Comparison of ENCODE assay signal across 25 cellular contexts in genomic region chr18:12868576-12868975, GRCh38.
"Had no signal": no experiment of that assay in that cellular context is flagged by ENCODE, and none has a peak within 500 bp of the region (broad histone marks: within the 10 kb centered on the region; RNA-seq: fewer than 3 reads in every experiment).

No MANE protein-coding gene starts in this region.

- H3K4me1 ChIP-seq: foreskin keratinocyte, neural progenitor cell, parathyroid adenoma, right lobe of liver, thyroid gland, uterus had no signal

- H3K9me3 ChIP-seq: esophagus muscularis mucosa, gastroesophageal sphincter, heart left ventricle, left lung, right lobe of liver, stomach, thyroid gland, uterus had no signal

- H3K27ac Mint-ChIP-seq: mesothelial cell of epicardium, nephron, neural progenitor cell, type B pancreatic cell had no signal

- H3K27me3 ChIP-seq: esophagus muscularis mucosa, foreskin keratinocyte, gastroesophageal sphincter, heart left ventricle, hepatocyte, left lung, neural progenitor cell, right lobe of liver, stomach, thyroid gland, uterus had no signal

- H3K4me2 ChIP-seq: hepatocyte, neural progenitor cell had no signal

- H2AFZ ChIP-seq: hepatocyte, neural progenitor cell, parathyroid adenoma had no signal

- H3K4me1 Mint-ChIP-seq: mesothelial cell of epicardium, nephron, neural progenitor cell had no signal

- H3K9ac ChIP-seq: neural progenitor cell, parathyroid adenoma had no signal

- H3K36me3 ChIP-seq: esophagus muscularis mucosa, gastroesophageal sphincter, heart left ventricle, left lung, neural progenitor cell, right lobe of liver, stomach, thyroid gland, uterus had no signal

- H3K4me3 Mint-ChIP-seq: mesothelial cell of epicardium; naive thymus-derived CD4-positive, alpha-beta T cell; nephron; neural progenitor cell; type B pancreatic cell had no signal

- H3K27ac ChIP-seq: esophagus muscularis mucosa, foreskin keratinocyte, gastroesophageal sphincter, hepatocyte, left lung, neural progenitor cell, parathyroid adenoma, right lobe of liver, thyroid gland, uterus had no signal

- H3K27me3 Mint-ChIP-seq: naive thymus-derived CD4-positive, alpha-beta T cell; progenitor cell of endocrine pancreas; type B pancreatic cell had no signal

- DNase-seq: dermis blood vessel endothelial cell; effector memory CD4-positive, alpha-beta T cell; foreskin keratinocyte; heart left ventricle; kidney; left lung; mesenchymal stem cell; naive thymus-derived CD4-positive, alpha-beta T cell; right lobe of liver; small intestine; stimulated activated CD4-positive, alpha-beta T cell treated with anti-CD3 and anti-CD28 coated beads, Interleukin-15, amount 100 ng/mL, for 24 hours; stimulated activated CD4-positive, alpha-beta T cell treated with anti-CD3 and anti-CD28 coated beads, Interleukin-2, amount 100 ng/mL, for 48 hours; stimulated activated naive CD4-positive, alpha-beta T cell treated with Interleukin-2 at 50 U/mL for 16 hours; stomach; thyroid gland; uterus had no signal

- ATAC-seq: foreskin keratinocyte; gastroesophageal sphincter; heart left ventricle; left lung; naive thymus-derived CD4-positive, alpha-beta T cell; right lobe of liver had no signal

- H3K4me3 ChIP-seq: esophagus muscularis mucosa, gastroesophageal sphincter, heart left ventricle, hepatocyte, left lung, neural progenitor cell, right lobe of liver, stomach, thyroid gland, uterus had no signal
